In the genomic region with DNA sequence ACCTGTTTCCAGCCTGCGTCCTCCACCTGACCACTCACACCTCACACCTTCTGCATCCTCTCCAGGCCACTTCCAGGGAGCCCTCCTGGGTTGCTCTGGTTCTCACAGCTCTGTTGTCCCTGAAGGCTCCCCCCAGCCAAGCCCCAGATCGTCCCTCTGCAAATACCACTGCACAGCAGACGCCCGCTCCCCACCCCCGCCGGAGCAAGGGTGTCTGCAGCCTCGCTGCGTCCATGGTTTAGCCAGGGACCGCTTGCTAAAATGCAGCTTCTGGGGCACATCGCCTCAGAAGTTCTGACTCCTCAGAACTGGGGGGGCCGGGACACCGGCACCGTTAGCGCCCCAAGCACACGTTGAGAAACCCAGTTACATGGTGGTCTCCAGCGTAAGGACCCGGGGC, we compare ENCODE assay signal across 16 cellular contexts. TPM values are rescaled to one million over a fixed set of nuclear protein-coding genes. Genes with fewer than 3 reads are reported as not detected.
DNase-seq lines count a peak whose midpoint lies in the region; FAIRE-seq and TF ChIP-seq lines count a peak whose summit lies in the region.
"Had no signal": no experiment of that assay in that cellular context is flagged by ENCODE, and none has a peak within 500 bp of the region (broad histone marks: within the 10 kb centered on the region; RNA-seq: fewer than 3 reads in every experiment).

No MANE protein-coding gene starts in this region.

- TF ChIP-seq POLR2A in GM12892 (IDR thresholded peaks at IDR 0.05; ENCODE audit: low read depth, low read length), result no peak

- H3K27me3 Mint-ChIP-seq in IgD-negative memory B cell (peaks cover 12% of the 10 kb centered on the region), nephron progenitor cell (ENCODE audit: low read depth, poor library complexity) (peaks cover 69% of the 10 kb centered on the region)

- H3K9ac ChIP-seq in BLaER1, result no peak overlapping the region

- DNase-seq in dorsolateral prefrontal cortex (no peak), nephron progenitor cell (no peak), GM12892 (ENCODE audit: insufficient read length) (no peak), GM19238 (ENCODE audit: insufficient read length, low spot score) (no peak), HCEC 1CT (no peak)
- DNase-seq: CD8-positive, alpha-beta memory T cell; DND-41; KG1; NCI-H1436; NCI-H2081 treated with DMSO at 0.1 percent for 48 hours; NCI-H510A; NCI-H774; RPMI8226 had no signal

- peaks cover 12 to 20% (median 13%) of the 10 kb centered on the region in 3 donors for H3K4me1 Mint-ChIP-seq in IgD-negative memory B cell
- peaks cover 16% of the 10 kb centered on the region for H3K4me1 Mint-ChIP-seq in nephron progenitor cell

- H3K27me3 ChIP-seq in BLaER1, result peaks cover 84% of the 10 kb centered on the region
- H3K27me3 ChIP-seq in dorsolateral prefrontal cortex, result peaks cover 0 to 19% (median 0%) of the 10 kb centered on the region in 45 donors

- peaks cover 90% of the 10 kb centered on the region for H3K4me1 ChIP-seq in BLaER1

- H3K4me3 ChIP-seq in BLaER1 (no peak overlapping the region), dorsolateral prefrontal cortex (peak overlapping the region in 53 of 59 donors; percentile 22 to 69 (median 53))

- H3K27ac ChIP-seq in BLaER1 (no peak overlapping the region), dorsolateral prefrontal cortex (no peak overlapping the region)

- H3K4me3 Mint-ChIP-seq in IgD-negative memory B cell (peak overlapping the region; percentile 40 to 84 (median 48)), nephron progenitor cell (peak overlapping the region; percentile 23)

- peaks cover 57% of the 10 kb centered on the region for H4K20me1 ChIP-seq in BLaER1

- H3K9me3 Mint-ChIP-seq in IgD-negative memory B cell (no peaks in the 10 kb centered on the region), nephron progenitor cell (peaks cover 3% of the 10 kb centered on the region)

- TF ChIP-seq CTCF in dorsolateral prefrontal cortex (IDR thresholded peaks at IDR 0.05 in 54 of 56, conservative IDR thresholded peaks at IDR 0.05 in 2 of 56; ENCODE audit: low read depth in 1 of 56, partially characterized antibody in 56 of 56), result no peak
- no peak for TF ChIP-seq CTCF in nephron progenitor cell (IDR thresholded peaks at IDR 0.05)

- FAIRE-seq in GM12892 (lab: Jason Lieb, UNC), result no peak
- FAIRE-seq: G401.6 had no signal

- intact Hi-C loops in dorsolateral prefrontal cortex (cut with DNase I), result no loop called here

- no peaks in the 10 kb centered on the region for H3K36me3 ChIP-seq in BLaER1

- H3K9me3 ChIP-seq in BLaER1, result no peaks in the 10 kb centered on the region

- peak overlapping the region; percentile 81; the same call in 1 of the 2 replicates for H3K4me2 ChIP-seq in BLaER1

- H3K36me3 Mint-ChIP-seq in IgD-negative memory B cell, result peaks cover 2% of the 10 kb centered on the region
- H3K36me3 Mint-ChIP-seq in nephron progenitor cell (ENCODE audit: low read depth), result no peaks in the 10 kb centered on the region
- H3K36me3 Mint-ChIP-seq: CD8-positive, alpha-beta memory T cell had no signal

- H3K27ac Mint-ChIP-seq in IgD-negative memory B cell (peak overlapping the region in 2 of 3 donors; percentile 48 to 85), nephron progenitor cell (no peak overlapping the region)
- H3K27ac Mint-ChIP-seq: CD8-positive, alpha-beta memory T cell had no signal

RNA-seq across cellular contexts. Expression of a gene that starts 1.0 kb away (rescaled TPM):
- polyA plus RNA-seq in IgD-negative memory B cell, result 14.7 TPM
- total RNA-seq in dorsolateral prefrontal cortex, result 10 to 100 TPM in 1 of 120 experiments, 1 to 10 TPM in 119; 1.7 to 16.2 (median 4.4) TPM
- polyA plus RNA-seq in GM12892 (2012; ENCODE audit: missing spikeins), result 0.11 TPM

RNA-seq across cellular contexts. Expression of a gene that starts 21.4 kb away (rescaled TPM):
- polyA plus RNA-seq in IgD-negative memory B cell, result 308 TPM
- 10 to 100 TPM; 25.2 to 59.5 (median 43.2) TPM for total RNA-seq in dorsolateral prefrontal cortex
- polyA plus RNA-seq in GM12892 (2012; ENCODE audit: missing spikeins), result 92.2 TPM

RNA-seq across cellular contexts. Expression of a gene that starts 21.5 kb away (rescaled TPM):
- 20.8 TPM for polyA plus RNA-seq in IgD-negative memory B cell
- 100 to 1,000 TPM in 7 of 120 experiments, 10 to 100 TPM in 113; 40.9 to 134 (median 70.6) TPM for total RNA-seq in dorsolateral prefrontal cortex
- 12.0 TPM for polyA plus RNA-seq in GM12892 (2012; ENCODE audit: missing spikeins)

RNA-seq across cellular contexts. Expression of a gene that starts 25.0 kb away (rescaled TPM):
- polyA plus RNA-seq in IgD-negative memory B cell, result 0.26 TPM
- 1 to 10 TPM in 12 of 120 experiments, under 1 TPM in 101, not detected in 7; 0.16 to 1.5 (median 0.55) TPM for total RNA-seq in dorsolateral prefrontal cortex
- 0.85 TPM for polyA plus RNA-seq in GM12892 (2012; ENCODE audit: missing spikeins)
- total RNA-seq: CD8-positive, alpha-beta memory T cell had no signal

RNA-seq across cellular contexts. Expression of a gene that starts 50.8 kb away (rescaled TPM):
- polyA plus RNA-seq in IgD-negative memory B cell, result 4.3 TPM
- total RNA-seq in dorsolateral prefrontal cortex, result 1 to 10 TPM in 34 of 120 experiments, under 1 TPM in 34, not detected in 52; 0.43 to 2.3 (median 1.0) TPM
- 0.64 TPM for polyA plus RNA-seq in GM12892 (2012; ENCODE audit: missing spikeins)
